Comparison of ENCODE assay signal across 11 cellular contexts in genomic region chr7:155649588-155649987, GRCh38.
"Had no signal": no experiment of that assay in that cellular context is flagged by ENCODE, and none has a peak within 500 bp of the region (broad histone marks: within the 10 kb centered on the region; RNA-seq: fewer than 3 reads in every experiment).

No MANE protein-coding gene starts in this region.

- H3K4me3 ChIP-seq: cardiac muscle cell, mucosa of descending colon, thyroid gland had no signal

- H3K27me3 Mint-ChIP-seq: activated B cell treated with CpG ODN at 0.5 μM for 24 hours; activated CD4-positive, alpha-beta T cell treated with anti-CD3 and anti-CD28 coated beads, Interleukin-2, amount 10 ng/mL, durations not matched to agents 7 days and 5 days had no signal

- ATAC-seq: foreskin keratinocyte, left colon, mucosa of descending colon had no signal

- H3K4me3 Mint-ChIP-seq: activated B cell treated with CpG ODN at 0.5 μM for 24 hours; activated CD4-positive, alpha-beta T cell treated with anti-CD3 and anti-CD28 coated beads, Interleukin-2, amount 10 ng/mL, durations not matched to agents 7 days and 5 days; T-helper 1 cell treated with Interleukin-12 subunit alpha and Interleukin-12 subunit beta and Interleukin-4 antibody, amounts not matched to agents 30 μg/mL and 1 μg/mL, for 36 hours had no signal

- H3K27ac ChIP-seq: cardiac muscle cell, foreskin keratinocyte, thyroid gland had no signal

- DNase-seq: activated B cell treated with CpG ODN at 0.5 μM for 24 hours; activated CD4-positive, alpha-beta T cell treated with anti-CD3 and anti-CD28 coated beads, Interleukin-2, amount 10 ng/mL, durations not matched to agents 7 days and 5 days; activated T-cell treated with anti-CD3 and anti-CD28 coated beads, Interleukin-2, amount 50 U/mL, for 48 hours; foreskin keratinocyte; left colon; mammary epithelial cell; mucosa of descending colon; stimulated activated CD4-positive, alpha-beta T cell treated with anti-CD3 and anti-CD28 coated beads, Interleukin-4, amount 100 ng/mL, for 4 hours; thyroid gland had no signal

- H3K9me3 ChIP-seq: thyroid gland had no signal

- H3K36me3 ChIP-seq: cardiac muscle cell, thyroid gland had no signal

- H3K27ac Mint-ChIP-seq: activated CD4-positive, alpha-beta T cell treated with anti-CD3 and anti-CD28 coated beads, Interleukin-2, amount 10 ng/mL, durations not matched to agents 7 days and 5 days; T-helper 1 cell treated with Interleukin-12 subunit alpha and Interleukin-12 subunit beta and Interleukin-4 antibody, amounts not matched to agents 30 μg/mL and 1 μg/mL, for 36 hours had no signal

- H3K27me3 ChIP-seq: cardiac muscle cell, foreskin keratinocyte, thyroid gland had no signal
